14 cellular contexts compared by ENCODE assay signal in the genomic region with DNA sequence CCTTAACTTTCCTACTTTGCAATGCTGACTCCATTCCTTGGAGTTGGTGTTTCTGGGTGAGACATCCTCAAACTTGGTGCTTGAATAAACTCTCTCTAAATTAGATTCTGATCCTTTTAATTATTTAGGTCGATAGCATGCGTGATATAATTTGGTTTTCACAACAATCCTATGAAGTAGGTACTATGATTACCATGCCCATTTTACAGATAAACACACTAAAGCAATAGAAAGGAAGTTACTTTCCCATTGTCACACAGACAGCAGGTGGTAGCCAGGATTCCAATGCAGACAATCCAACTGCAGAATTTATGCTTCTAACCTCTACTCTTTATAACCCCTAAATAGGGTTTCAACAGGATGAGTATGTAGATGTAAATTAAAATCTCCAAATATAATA.
"Had no signal": no experiment of that assay in that cellular context is flagged by ENCODE, and none has a peak within 500 bp of the region (broad histone marks: within the 10 kb centered on the region; RNA-seq: fewer than 3 reads in every experiment).

No MANE protein-coding gene starts in this region.

- H3K36me3 ChIP-seq: breast epithelium, right atrium auricular region had no signal

- H3K4me3 ChIP-seq: breast epithelium, esophagus squamous epithelium, right atrium auricular region had no signal

- H3K4me3 Mint-ChIP-seq: activated CD4-positive, alpha-beta memory T cell treated with anti-CD3 and anti-CD28 coated beads for 36 hours; activated naive CD8-positive, alpha-beta T cell treated with anti-CD3 and anti-CD28 coated beads, Interleukin-2, amount 10 ng/mL, durations not matched to agents 7 days and 5 days; endodermal cell; neural crest cell had no signal

- H3K27ac Mint-ChIP-seq: activated CD4-positive, alpha-beta memory T cell treated with anti-CD3 and anti-CD28 coated beads for 36 hours; activated naive CD8-positive, alpha-beta T cell treated with anti-CD3 and anti-CD28 coated beads, Interleukin-2, amount 10 ng/mL, durations not matched to agents 7 days and 5 days; endodermal cell had no signal

- H3K27me3 Mint-ChIP-seq: activated CD4-positive, alpha-beta memory T cell treated with anti-CD3 and anti-CD28 coated beads for 36 hours; activated naive CD8-positive, alpha-beta T cell treated with anti-CD3 and anti-CD28 coated beads, Interleukin-2, amount 10 ng/mL, durations not matched to agents 7 days and 5 days had no signal

- DNase-seq: activated CD4-positive, alpha-beta memory T cell treated with anti-CD3 and anti-CD28 coated beads for 36 hours; activated CD4-positive, CD25-positive, alpha-beta regulatory T cell treated with anti-CD3 and anti-CD28 coated beads, Interleukin-2, amount 50 U/mL, for 72 hours; activated naive CD8-positive, alpha-beta T cell treated with anti-CD3 and anti-CD28 coated beads, Interleukin-2, amount 10 ng/mL, durations not matched to agents 7 days and 5 days; activated T-cell treated with anti-CD3 and anti-CD28 coated beads, Interleukin-2, amount 50 U/mL, for 48 hours; anterior cingulate cortex; endodermal cell; esophagus squamous epithelium; foreskin keratinocyte; mammary epithelial cell; small intestine had no signal

- H3K9me3 Mint-ChIP-seq: activated CD4-positive, alpha-beta memory T cell treated with anti-CD3 and anti-CD28 coated beads for 36 hours; activated naive CD8-positive, alpha-beta T cell treated with anti-CD3 and anti-CD28 coated beads, Interleukin-2, amount 10 ng/mL, durations not matched to agents 7 days and 5 days; endodermal cell; neural crest cell had no signal

- H3K27me3 ChIP-seq: breast epithelium, esophagus squamous epithelium, foreskin keratinocyte, right atrium auricular region had no signal

- H3K9me3 ChIP-seq: breast epithelium, esophagus squamous epithelium, right atrium auricular region had no signal

- H3K27ac ChIP-seq: right atrium auricular region had no signal

- ATAC-seq: foreskin keratinocyte, left lobe of liver had no signal
